ENCODE assay signal across 23 cellular contexts in the genomic region with DNA sequence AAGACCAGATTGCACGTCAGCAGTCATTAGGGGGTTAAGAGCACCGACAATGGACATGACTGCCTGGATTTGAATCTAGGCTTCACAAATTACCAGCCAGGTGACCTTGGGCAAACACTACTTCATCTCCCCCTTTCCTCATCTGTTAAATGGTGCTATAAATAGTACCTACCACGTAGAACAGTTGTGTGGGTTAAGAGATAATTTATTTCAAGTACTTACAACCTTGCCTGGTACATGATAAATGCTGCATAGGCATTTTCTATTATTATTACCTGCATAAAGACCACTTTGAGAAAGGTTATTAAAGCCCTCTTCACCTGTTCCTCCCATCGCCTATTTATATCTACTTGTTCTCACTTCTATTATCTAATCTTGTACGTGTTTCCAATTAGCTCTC.
"Had no signal": no experiment of that assay in that cellular context is flagged by ENCODE, and none has a peak within 500 bp of the region (broad histone marks: within the 10 kb centered on the region; RNA-seq: fewer than 3 reads in every experiment).

No MANE protein-coding gene starts in this region.

- H3K9ac ChIP-seq: parathyroid adenoma had no signal

- H3K36me3 ChIP-seq: prostate gland had no signal

- H3K79me2 ChIP-seq: parathyroid adenoma had no signal

- DNase-seq: effector memory CD8-positive, alpha-beta T cell; glutamatergic neuron; immature natural killer cell; left lung; mesenchymal stem cell; naive thymus-derived CD4-positive, alpha-beta T cell; nephron progenitor cell; retina; sigmoid colon; small intestine; stimulated activated CD4-positive, alpha-beta T cell treated with anti-CD3 and anti-CD28 coated beads, Interleukin-2, amount 100 ng/mL, for 48 hours; stimulated activated naive CD4-positive, alpha-beta T cell treated with Interleukin-2 at 50 U/mL for 16 hours; thyroid gland had no signal

- H3K27ac ChIP-seq: epithelial cell of prostate, esophagus muscularis mucosa, gastroesophageal sphincter, left lung, parathyroid adenoma, prostate gland, sigmoid colon, suprapubic skin, thyroid gland had no signal

- H3K9me3 ChIP-seq: esophagus muscularis mucosa, gastroesophageal sphincter, left lung, prostate gland, sigmoid colon, suprapubic skin, thyroid gland had no signal

- H3K27me3 ChIP-seq: esophagus muscularis mucosa, gastroesophageal sphincter, left lung, sigmoid colon, suprapubic skin, thyroid gland had no signal

- H2AFZ ChIP-seq: parathyroid adenoma had no signal

- H3K4me3 ChIP-seq: esophagus muscularis mucosa, gastroesophageal sphincter, left lung, lung, prostate gland, sigmoid colon, suprapubic skin, thyroid gland had no signal

- FAIRE-seq: colon, keratinocyte, small intestine, urothelium cell line had no signal

- ATAC-seq: effector memory CD8-positive, alpha-beta T cell; gastroesophageal sphincter; left lung; naive thymus-derived CD4-positive, alpha-beta T cell had no signal

- H3K4me1 ChIP-seq: left lung, parathyroid adenoma, suprapubic skin, thyroid gland had no signal
